In the genomic region with DNA sequence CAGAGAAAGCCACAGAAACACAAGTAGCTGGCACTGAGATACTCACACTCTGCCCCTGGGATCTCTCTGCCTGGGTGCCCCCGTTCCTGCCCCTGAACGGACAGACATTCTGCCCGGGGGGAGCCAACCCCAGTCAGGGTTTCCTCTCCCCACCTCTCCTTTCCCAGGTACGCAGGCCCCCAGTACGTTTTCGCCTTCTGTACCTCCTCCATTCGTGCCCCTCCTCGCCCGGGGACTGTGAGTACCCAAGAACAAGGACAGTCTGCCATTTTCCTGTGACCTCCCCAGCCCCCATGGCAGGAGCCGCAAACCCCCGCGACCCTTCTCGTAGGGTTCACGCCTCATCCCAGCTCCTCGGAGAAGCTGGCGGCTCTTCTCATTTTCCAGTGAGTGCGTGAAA, we compare ENCODE assay signal across 17 cellular contexts. TPM values are rescaled to one million over a fixed set of nuclear protein-coding genes. Genes with fewer than 3 reads are reported as not detected.
"Had no signal": no experiment of that assay in that cellular context is flagged by ENCODE, and none has a peak within 500 bp of the region (broad histone marks: within the 10 kb centered on the region; RNA-seq: fewer than 3 reads in every experiment).

No MANE protein-coding gene starts in this region.

- H3K9me3 ChIP-seq: vagina had no signal

- H3K27me3 Mint-ChIP-seq: activated CD4-positive, alpha-beta T cell treated with anti-CD3 and anti-CD28 coated beads for 36 hours; activated CD8-positive, alpha-beta T cell treated with anti-CD3 and anti-CD28 coated beads for 36 hours; naive thymus-derived CD8-positive, alpha-beta T cell had no signal

- H3K36me3 Mint-ChIP-seq: activated naive CD4-positive, alpha-beta T cell treated with anti-CD3 and anti-CD28 coated beads, Interleukin-2, amount 50 U/mL, for 72 hours had no signal

- ATAC-seq: activated CD8-positive, alpha-beta T cell treated with anti-CD3 and anti-CD28 coated beads for 36 hours; gastroesophageal sphincter had no signal

- H3K4me1 ChIP-seq: gastroesophageal sphincter, tibial nerve, vagina had no signal

- H3K27ac ChIP-seq: gastroesophageal sphincter, skin epidermis, tibial nerve, vagina, VCaP had no signal

- DNase-seq: activated CD4-positive, alpha-beta T cell treated with anti-CD3 and anti-CD28 coated beads for 36 hours; activated CD8-positive, alpha-beta T cell treated with anti-CD3 and anti-CD28 coated beads for 36 hours; activated effector memory CD4-positive, alpha-beta T cell treated with Interleukin-2 at 50 U/mL for 16 hours; activated T-cell treated with anti-CD3 and anti-CD28 coated beads, Interleukin-2, amount 50 U/mL, for 4 hours; islet precursor cell; mammary epithelial cell; naive thymus-derived CD8-positive, alpha-beta T cell; stimulated activated CD4-positive, alpha-beta T cell treated with anti-CD3 and anti-CD28 coated beads, Interleukin-4, amount 100 ng/mL, for 4 hours; stimulated activated CD8-positive, alpha-beta memory T cell treated with anti-CD3 and anti-CD28 coated beads, Interleukin-4, amount 100 ng/mL, for 48 hours; stimulated activated naive CD4-positive, alpha-beta T cell treated with Interleukin-2 at 50 U/mL for 16 hours; T-helper 1 cell had no signal

- H3K4me3 Mint-ChIP-seq: activated CD4-positive, alpha-beta T cell treated with anti-CD3 and anti-CD28 coated beads for 36 hours; activated CD8-positive, alpha-beta T cell treated with anti-CD3 and anti-CD28 coated beads for 36 hours; activated T-cell treated with anti-CD3 and anti-CD28 coated beads, Interleukin-2, amount 50 U/mL, for 4 hours had no signal

- H3K27ac Mint-ChIP-seq: activated CD4-positive, alpha-beta T cell treated with anti-CD3 and anti-CD28 coated beads for 36 hours; activated CD8-positive, alpha-beta T cell treated with anti-CD3 and anti-CD28 coated beads for 36 hours; activated naive CD4-positive, alpha-beta T cell treated with anti-CD3 and anti-CD28 coated beads, Interleukin-2, amount 50 U/mL, for 72 hours had no signal

- H3K36me3 ChIP-seq: gastroesophageal sphincter, tibial nerve, vagina had no signal

- H3K4me3 ChIP-seq: gastroesophageal sphincter, skin epidermis, tibial nerve, vagina had no signal

- H3K9me3 Mint-ChIP-seq: activated CD8-positive, alpha-beta T cell treated with anti-CD3 and anti-CD28 coated beads for 36 hours; activated naive CD4-positive, alpha-beta T cell treated with anti-CD3 and anti-CD28 coated beads, Interleukin-2, amount 50 U/mL, for 72 hours; activated T-cell treated with anti-CD3 and anti-CD28 coated beads, Interleukin-2, amount 50 U/mL, for 4 hours; naive thymus-derived CD8-positive, alpha-beta T cell had no signal

RNA-seq across cellular contexts. Expression of a gene that starts 29.1 kb away (rescaled TPM):
- total RNA-seq: vagina had no signal
- polyA plus RNA-seq: naive thymus-derived CD8-positive, alpha-beta T cell had no signal
